9 cellular contexts compared by ENCODE assay signal in the genomic region with DNA sequence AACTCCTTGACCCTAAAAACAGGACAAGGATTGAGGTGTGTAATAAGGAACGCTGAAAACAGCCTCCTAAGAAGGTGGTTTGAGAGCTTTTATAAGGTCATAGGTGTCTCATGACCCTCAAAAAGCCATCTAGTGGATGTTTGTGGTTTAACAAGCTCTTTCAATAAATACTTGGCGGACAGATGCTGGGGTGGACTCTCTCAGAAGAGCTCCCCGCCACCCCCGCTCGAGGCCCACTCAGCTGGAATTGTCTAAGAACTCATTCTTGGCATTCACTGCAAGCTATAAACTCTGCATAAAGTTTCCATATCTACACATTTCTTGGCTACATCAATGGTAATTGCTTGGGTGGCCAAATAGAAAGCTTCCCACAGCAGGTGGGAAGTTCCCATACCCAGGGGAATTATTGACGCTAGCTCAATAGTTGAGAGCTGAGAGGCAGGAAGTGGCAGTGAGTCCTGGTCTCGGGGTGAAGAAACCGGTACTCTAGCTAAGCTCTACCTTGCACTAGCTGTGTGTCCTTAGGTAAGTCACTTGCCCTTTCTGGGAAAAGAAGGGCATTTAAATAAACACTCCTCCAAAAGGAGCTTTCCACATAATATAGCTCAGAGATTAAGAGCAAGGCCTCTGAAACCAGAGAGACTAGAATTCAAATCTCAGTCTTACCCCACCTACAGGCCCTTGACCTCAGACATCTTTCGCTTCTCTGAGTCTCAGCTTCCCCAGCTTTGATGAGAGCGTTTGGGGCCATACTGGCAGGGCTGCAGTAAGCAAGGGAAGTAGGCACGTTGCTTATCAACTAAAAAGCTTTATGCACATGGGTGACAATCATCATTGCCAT. TPM values are rescaled to one million over a fixed set of nuclear protein-coding genes. Genes with fewer than 3 reads are reported as not detected.
DNase-seq lines count a peak whose midpoint lies in the region; ATAC-seq, FAIRE-seq and TF ChIP-seq lines count a peak whose summit lies in the region.
"Had no signal": no experiment of that assay in that cellular context is flagged by ENCODE, and none has a peak within 500 bp of the region (broad histone marks: within the 10 kb centered on the region; RNA-seq: fewer than 3 reads in every experiment).

No MANE protein-coding gene starts in this region.

- H3F3A ChIP-seq in neural progenitor cell (ENCODE audit: low read depth) = no peaks in the 10 kb centered on the region

- peak; percentile 65 for ATAC-seq in HG03139 (IDR thresholded peaks at IDR 0.05; ENCODE audit: unreplicated experiment)

- in situ Hi-C loops in SK-MEL-5 (cut with HindIII; ENCODE audit: low pct_unique_long_range_greater_than_20kb, low sequenced_read_pairs) = no loop called here

- no peak overlapping the region for H3K27ac ChIP-seq in neural progenitor cell
- no peak overlapping the region for H3K27ac ChIP-seq in tibial nerve

- H3K27me3 Mint-ChIP-seq in neural progenitor cell (ENCODE audit: insufficient read depth, low read depth) = peaks cover 9% of the 10 kb centered on the region

- no peaks in the 10 kb centered on the region for H3K4me1 ChIP-seq in neural progenitor cell
- peaks cover 0 to 5% (median 0%) of the 10 kb centered on the region in 4 donors for H3K4me1 ChIP-seq in tibial nerve

- H3K4me1 Mint-ChIP-seq in neural progenitor cell = no peaks in the 10 kb centered on the region

- DNase-seq in ELF-1 (ENCODE audit: low read depth, low spot score) = peak; percentile 41
- peak; percentile 44 for DNase-seq in GM19239 (ENCODE audit: insufficient read length, low spot score)
- peak; percentile 55 for DNase-seq in SK-MEL-5 (ENCODE audit: low read depth, low spot score)
- DNase-seq in neural progenitor cell (ENCODE audit: low spot score) = peak; percentile 48
- no peak for DNase-seq in Ammon's horn (ENCODE audit: low spot score)
- no peak for DNase-seq in OCI-M2 (lab: John Stamatoyannopoulos, UW; ENCODE audit: unreplicated experiment)
- DNase-seq in tibial nerve (ENCODE audit: low spot score in 2 of 2) = no peak

- no peak overlapping the region for H3K27ac Mint-ChIP-seq in neural progenitor cell

- H3K9me3 ChIP-seq in neural progenitor cell (ENCODE audit: low read depth) (no peaks in the 10 kb centered on the region), tibial nerve (no peaks in the 10 kb centered on the region)

- no peak for TF ChIP-seq EP300 in tibial nerve (IDR thresholded peaks at IDR 0.05)

- H3K9me3 Mint-ChIP-seq in neural progenitor cell = peaks cover 3% of the 10 kb centered on the region

- TF ChIP-seq CTCF in neural progenitor cell (IDR thresholded peaks at IDR 0.05) (peak; percentile 59), tibial nerve (IDR thresholded peaks at IDR 0.05) (peak in 1 of 5 experiments; percentile 14)

- no peak overlapping the region for H3K4me2 ChIP-seq in neural progenitor cell

- no peak overlapping the region for H3K9ac ChIP-seq in neural progenitor cell

- H3K4me3 ChIP-seq in neural progenitor cell (no peak overlapping the region), tibial nerve (no peak overlapping the region)

- no peak overlapping the region for H2AFZ ChIP-seq in neural progenitor cell (replicated peaks)

- no peak overlapping the region for H3K4me3 Mint-ChIP-seq in neural progenitor cell

- no peaks in the 10 kb centered on the region for H3K36me3 ChIP-seq in neural progenitor cell
- no peaks in the 10 kb centered on the region for H3K36me3 ChIP-seq in tibial nerve

- H3K27me3 ChIP-seq in neural progenitor cell (peaks cover 12% of the 10 kb centered on the region), tibial nerve (peaks cover 0 to 23% of the 10 kb centered on the region in 2 donors)

- TF ChIP-seq POLR2A in tibial nerve (IDR thresholded peaks at IDR 0.05) = no peak

- 62 to 66% methylated on average over 11 of the region's 11 CpGs for WGBS in tibial nerve, 2 donors

- H4K20me1 ChIP-seq in neural progenitor cell (ENCODE audit: low read depth) = no peaks in the 10 kb centered on the region

- H3K79me2 ChIP-seq in neural progenitor cell (ENCODE audit: low read depth) = no peaks in the 10 kb centered on the region

- no peaks in the 10 kb centered on the region for H3K36me3 Mint-ChIP-seq in neural progenitor cell

- FAIRE-seq in GM19239 (lab: Jason Lieb, UNC) = peak; percentile 97

RNA-seq across cellular contexts. Expression of a gene that starts 6.4 kb away (rescaled TPM):
- total RNA-seq in SK-MEL-5 (2014; rRNA removed; shearing (Covaris generic)) = not detected in 2 replicates
- not detected in 2 replicates for polyA plus RNA-seq in SK-MEL-5 (2015; cell fraction: cytosol; rRNA removed)
- polyA plus RNA-seq in SK-MEL-5 (2015; cell fraction: nucleus; rRNA removed) = not detected in 2 replicates
- total RNA-seq in neural progenitor cell (ENCODE audit: low replicate concordance) (0.09 TPM in 1 of 2 replicates, not detected in the other), tibial nerve (not detected)
- total RNA-seq: lung microvascular endothelial cell had no signal

RNA-seq across cellular contexts. Expression of a gene that starts 22.1 kb away (rescaled TPM):
- total RNA-seq in SK-MEL-5 (2014; rRNA removed; shearing (Covaris generic)) = not detected in 2 replicates
- polyA plus RNA-seq in SK-MEL-5 (2015; cell fraction: cytosol; rRNA removed) = not detected in 2 replicates
- polyA plus RNA-seq in SK-MEL-5 (2015; cell fraction: nucleus; rRNA removed) = not detected in 2 replicates
- total RNA-seq in neural progenitor cell (ENCODE audit: low replicate concordance) (not detected in 2 replicates), tibial nerve (not detected)
- total RNA-seq: lung microvascular endothelial cell had no signal

RNA-seq across cellular contexts. Expression of a gene that starts 38.6 kb away (rescaled TPM):
- total RNA-seq in SK-MEL-5 (2014; rRNA removed; shearing (Covaris generic)) = not detected in 2 replicates
- polyA plus RNA-seq in SK-MEL-5 (2015; cell fraction: cytosol; rRNA removed) = not detected in 2 replicates
- not detected in 2 replicates for polyA plus RNA-seq in SK-MEL-5 (2015; cell fraction: nucleus; rRNA removed)
- not detected in 2 replicates for total RNA-seq in neural progenitor cell (ENCODE audit: low replicate concordance)
- not detected for total RNA-seq in tibial nerve
- total RNA-seq: lung microvascular endothelial cell had no signal

Comparison
In these comparisons a context has a peak if more than half of its experiments do, and no peak if none do; other contexts are left out.
1. DNase-seq: peak in ELF-1 (single experiment), GM19239 (single experiment), SK-MEL-5 (single experiment) and neural progenitor cell (single experiment); none in Ammon's horn (single experiment), OCI-M2 (single experiment) and tibial nerve (0 of 2).